In the genomic region with DNA sequence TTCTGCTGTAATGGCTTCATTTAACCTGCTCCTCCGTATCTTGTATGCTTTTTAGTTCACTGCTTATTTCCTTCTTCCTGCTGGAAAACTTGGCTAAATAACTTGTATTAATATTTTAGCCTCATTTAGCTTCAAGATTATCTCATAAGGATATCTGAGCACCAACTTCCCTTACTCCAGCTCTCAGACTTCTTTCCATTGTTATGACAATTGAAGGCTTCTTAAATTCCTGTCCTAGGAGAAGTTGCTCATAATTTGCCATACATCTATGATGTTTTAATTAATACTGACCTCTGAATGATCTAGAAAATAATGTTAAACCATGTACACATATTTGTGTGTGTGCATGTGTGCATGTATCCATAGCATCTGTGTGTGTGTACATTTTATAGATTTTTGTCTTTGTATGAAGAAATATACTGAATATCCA, we compare ENCODE assay signal across 24 cellular contexts.
DNase-seq lines count a peak whose midpoint lies in the region; ATAC-seq, FAIRE-seq and TF ChIP-seq lines count a peak whose summit lies in the region.
"Had no signal": no experiment of that assay in that cellular context is flagged by ENCODE, and none has a peak within 500 bp of the region (broad histone marks: within the 10 kb centered on the region; RNA-seq: fewer than 3 reads in every experiment).

No MANE protein-coding gene starts in this region.

- intact Hi-C loops in PC-3 (cut with micrococcal nuclease) (no loop called here), K562 (cut with micrococcal nuclease) (no loop called here), lower lobe of right lung (cut with DNase I) (no loop called here)

- no peak for FAIRE-seq in K562 (lab: Jason Lieb, UNC)

- ATAC-seq in PC-3 (no peak), K562 (no peak), lower lobe of right lung (no peak)
- ATAC-seq: Right ventricle myocardium inferior had no signal

- TF ChIP-seq RAD21 in K562 (CRISPR knock-in tag; conservative IDR thresholded peaks at IDR 0.05 in 1 of 2, IDR thresholded peaks at IDR 0.05 in 1 of 2): no peak

- H3K4me3 ChIP-seq in PC-3 (ENCODE audit: low read length) (no peak overlapping the region), K562 (no peak overlapping the region), lower lobe of right lung (no peak overlapping the region)
- H3K4me3 ChIP-seq: HAP-1 had no signal

- no peak overlapping the region for H3K4me2 ChIP-seq in PC-3 (ENCODE audit: low read length)
- H3K4me2 ChIP-seq in K562 (ENCODE audit: insufficient read depth, low read length): no peak overlapping the region

- no peaks in the 10 kb centered on the region for H3F3A ChIP-seq in PC-3 (ENCODE audit: low read length, unreplicated experiment)

- TF ChIP-seq CTCF in 22Rv1 (IDR thresholded peaks at IDR 0.05): no peak
- no peak for TF ChIP-seq CTCF in PC-3 (conservative IDR thresholded peaks at IDR 0.05; ENCODE audit: low read depth, low read length)
- TF ChIP-seq CTCF in K562 (IDR thresholded peaks at IDR 0.05 in 2 of 3, conservative IDR thresholded peaks at IDR 0.05 in 1 of 3; ENCODE audit: insufficient read depth in 2 of 3, low read depth in 1 of 3, low read length in 3 of 3): peak in 1 of 3 experiments; percentile 4; a peak in 1 of 6 replicates
- no peak for TF ChIP-seq CTCF in lower lobe of right lung (IDR thresholded peaks at IDR 0.05)

- no peaks in the 10 kb centered on the region for H4K20me1 ChIP-seq in PC-3 (ENCODE audit: low read length)
- H4K20me1 ChIP-seq in K562 (replicated peaks; ENCODE audit: control insufficient read depth, insufficient read depth, low read length): no peaks in the 10 kb centered on the region

- CTCF ChIA-PET in PC-3 (lab: Charles Lee) (no interaction called here), K562 (lab: Yijun Ruan, JAX; ENCODE audit: low intra/inter-chr PET ratio) (no interaction called here)

- no peaks in the 10 kb centered on the region for H3K27me3 Mint-ChIP-seq in T-helper 2 cell treated with Interferon-gamma antibody and Interleukin-4, amounts not matched to agents 5 μg/mL and 100 μg/mL, for 36 hours (ENCODE audit: low read depth)

- H3K36me3 Mint-ChIP-seq in T-helper 2 cell treated with Interferon-gamma antibody and Interleukin-4, amounts not matched to agents 5 μg/mL and 100 μg/mL, for 36 hours (ENCODE audit: low read depth): no peaks in the 10 kb centered on the region
- H3K36me3 Mint-ChIP-seq: CD4-positive, alpha-beta memory T cell; IgD-negative memory B cell had no signal

- H3K4me3 Mint-ChIP-seq in T-helper 2 cell treated with Interferon-gamma antibody and Interleukin-4, amounts not matched to agents 5 μg/mL and 100 μg/mL, for 36 hours: no peak overlapping the region
- H3K4me3 Mint-ChIP-seq: CD4-positive, alpha-beta memory T cell; HFFc6; IgD-negative memory B cell had no signal

- no peaks in the 10 kb centered on the region for H3K4me1 Mint-ChIP-seq in T-helper 2 cell treated with Interferon-gamma antibody and Interleukin-4, amounts not matched to agents 5 μg/mL and 100 μg/mL, for 36 hours (ENCODE audit: low read depth)
- H3K4me1 Mint-ChIP-seq: CD4-positive, alpha-beta memory T cell; IgD-negative memory B cell had no signal

- WGBS in K562 (ENCODE audit: insufficient coverage, low coverage, missing lambda C conversion rate): 0% methylated on average over 1 of the region's 1 CpG

- no peaks in the 10 kb centered on the region for H3K9me2 ChIP-seq in PC-3 (replicated peaks; ENCODE audit: low read length)

- H3K27me3 ChIP-seq in PC-3 (ENCODE audit: low read length): peaks cover 33% of the 10 kb centered on the region
- no peaks in the 10 kb centered on the region for H3K27me3 ChIP-seq in K562 (ENCODE audit: control insufficient read depth in 2 of 2, insufficient read depth in 2 of 2, low read length in 2 of 2)
- peaks cover 26% of the 10 kb centered on the region for H3K27me3 ChIP-seq in lower lobe of right lung (ENCODE audit: low read depth)

- H3K4me1 ChIP-seq in PC-3 (ENCODE audit: insufficient read depth, low read length) (no peaks in the 10 kb centered on the region), K562 (replicated peaks in 1 of 2; ENCODE audit: control insufficient read depth in 2 of 2, insufficient read depth in 2 of 2, low read length in 2 of 2) (no peaks in the 10 kb centered on the region), lower lobe of right lung (no peaks in the 10 kb centered on the region)
- H3K4me1 ChIP-seq: Caco-2, HAP-1 had no signal

- no peaks in the 10 kb centered on the region for H3K9me1 ChIP-seq in K562 (ENCODE audit: control insufficient read depth, insufficient read depth, low read length)

- no peak for TF ChIP-seq EP300 in K562 (IDR thresholded peaks at IDR 0.05; ENCODE audit: low read length)

- H2AFZ ChIP-seq in PC-3 (ENCODE audit: low read length): no peak overlapping the region
- H2AFZ ChIP-seq in K562 (ENCODE audit: low read depth, low read length): no peak overlapping the region

- H3K9me3 Mint-ChIP-seq in T-helper 2 cell treated with Interferon-gamma antibody and Interleukin-4, amounts not matched to agents 5 μg/mL and 100 μg/mL, for 36 hours: peaks cover 64% of the 10 kb centered on the region

- no peak overlapping the region for H3K9ac ChIP-seq in PC-3 (ENCODE audit: low read length)
- no peak overlapping the region for H3K9ac ChIP-seq in K562 (ENCODE audit: insufficient read depth in 1 of 2, low read depth in 2 of 2, low read length in 2 of 2)

- no peak for TF ChIP-seq POLR2A in K562 (conservative IDR thresholded peaks at IDR 0.05)

- POLR2A ChIA-PET in PC-3 (lab: Charles Lee; ENCODE audit: unreplicated experiment): no interaction called here
- POLR2A ChIA-PET in K562 (lab: Yijun Ruan, JAX): no interaction called here

- H3K9me3 ChIP-seq in PC-3 (ENCODE audit: low read length) (no peaks in the 10 kb centered on the region), K562 (replicated peaks; ENCODE audit: control insufficient read depth, insufficient read depth, low read depth, low read length) (no peaks in the 10 kb centered on the region; the same call in 1 of the 2 replicates), lower lobe of right lung (no peaks in the 10 kb centered on the region)

- DNase-seq in Daoy (ENCODE audit: low read depth) (peak; percentile 69), PC-3 (peak; percentile 1), K562 (ENCODE audit: extremely low read depth in 1 of 4, low spot score in 3 of 4) (peak in 1 of 4 experiments; percentile 55), NCI-H187 (lab: John Stamatoyannopoulos, UW) (no peak), lower lobe of right lung (no peak), OCI-M2 (lab: John Stamatoyannopoulos, UW; ENCODE audit: unreplicated experiment) (no peak)
- DNase-seq in T-helper 2 cell treated with Interferon-gamma antibody and Interleukin-4, amounts not matched to agents 5 μg/mL and 100 μg/mL, for 36 hours (ENCODE audit: low spot score): no peak
- DNase-seq: C1 segment of cervical spinal cord; Caco-2; CD4-positive, alpha-beta memory T cell; DMS 273 treated with DMSO at 0.1 percent for 48 hours; DND-41; GOT3; HFFc6; NCI-H1092 treated with DMSO at 0.1 percent for 48 hours; NCI-H1436; NCI-H2029; NCI-H446 treated with DMSO at 0.1 percent for 48 hours; NCI-H526 treated with DMSO at 0.1 percent for 48 hours; T-helper 9 cell had no signal

- no TSS peak for BruUV-seq in PC-3 (replicated peaks; lab: Mats Ljungman, UMichigan)
- BruUV-seq in K562 (replicated peaks; lab: Mats Ljungman, UMichigan): no TSS peak

- H3K27ac ChIP-seq in 22Rv1 (peak overlapping the region; percentile 22), PC-3 (ENCODE audit: low read length) (no peak overlapping the region), K562 (ENCODE audit: extremely low read depth, low read depth, low read length) (no peak overlapping the region), lower lobe of right lung (no peak overlapping the region)

- H3K36me3 ChIP-seq in PC-3 (ENCODE audit: low read depth, low read length) (no peaks in the 10 kb centered on the region), K562 (ENCODE audit: control insufficient read depth, insufficient read depth, low read length) (no peaks in the 10 kb centered on the region), lower lobe of right lung (no peaks in the 10 kb centered on the region)
- H3K36me3 ChIP-seq: HAP-1 had no signal

- in situ Hi-C loops in K562 (cut with MboI): loop anchor here (5.0 to 10.0 kb wide), 3 partner anchors 532 to 755 kb away; no protein-coding TSS in a partner anchor

- no peak overlapping the region for H3K27ac Mint-ChIP-seq in T-helper 2 cell treated with Interferon-gamma antibody and Interleukin-4, amounts not matched to agents 5 μg/mL and 100 μg/mL, for 36 hours
- H3K27ac Mint-ChIP-seq: CD4-positive, alpha-beta memory T cell; HFFc6; IgD-negative memory B cell had no signal

- no peaks in the 10 kb centered on the region for H3K79me2 ChIP-seq in PC-3 (ENCODE audit: low read length)
- no peaks in the 10 kb centered on the region for H3K79me2 ChIP-seq in K562 (ENCODE audit: control insufficient read depth, insufficient read depth, low read length)

TF ChIP-seq in K562, 482 proteins besides CTCF, POLR2A, EP300 and RAD21 (continues in another document):
- TF ChIP-seq ZNF431 (CRISPR knock-in tag; IDR thresholded peaks at IDR 0.05) (no peak), NCOA4 (IDR thresholded peaks at IDR 0.05; ENCODE audit: partially characterized antibody) (peak; percentile 94), ZFP36 (IDR thresholded peaks at IDR 0.05; ENCODE audit: low read depth, low read length, partially characterized antibody) (no peak)
- TF ChIP-seq, protein P1, sequence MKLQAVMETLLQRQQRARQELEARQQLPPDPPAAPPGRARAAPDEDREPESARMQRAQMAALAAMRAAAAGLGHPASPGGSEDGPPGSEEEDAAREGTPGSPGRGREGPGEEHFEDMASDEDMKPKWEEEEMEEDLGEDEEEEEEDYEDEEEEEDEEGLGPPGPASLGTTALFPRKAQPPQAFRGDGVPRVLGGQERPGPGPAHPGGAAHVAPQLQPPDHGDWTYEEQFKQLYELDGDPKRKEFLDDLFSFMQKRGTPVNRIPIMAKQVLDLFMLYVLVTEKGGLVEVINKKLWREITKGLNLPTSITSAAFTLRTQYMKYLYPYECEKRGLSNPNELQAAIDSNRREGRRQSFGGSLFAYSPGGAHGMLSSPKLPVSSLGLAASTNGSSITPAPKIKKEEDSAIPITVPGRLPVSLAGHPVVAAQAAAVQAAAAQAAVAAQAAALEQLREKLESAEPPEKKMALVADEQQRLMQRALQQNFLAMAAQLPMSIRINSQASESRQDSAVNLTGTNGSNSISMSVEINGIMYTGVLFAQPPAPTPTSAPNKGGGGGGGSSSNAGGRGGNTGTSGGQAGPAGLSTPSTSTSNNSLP (IDR thresholded peaks at IDR 0.05; ENCODE audit: borderline replicate concordance, low read depth, low read length): peak; percentile 28; the same call in 1 of the 2 replicates
- TF ChIP-seq, protein P2, sequence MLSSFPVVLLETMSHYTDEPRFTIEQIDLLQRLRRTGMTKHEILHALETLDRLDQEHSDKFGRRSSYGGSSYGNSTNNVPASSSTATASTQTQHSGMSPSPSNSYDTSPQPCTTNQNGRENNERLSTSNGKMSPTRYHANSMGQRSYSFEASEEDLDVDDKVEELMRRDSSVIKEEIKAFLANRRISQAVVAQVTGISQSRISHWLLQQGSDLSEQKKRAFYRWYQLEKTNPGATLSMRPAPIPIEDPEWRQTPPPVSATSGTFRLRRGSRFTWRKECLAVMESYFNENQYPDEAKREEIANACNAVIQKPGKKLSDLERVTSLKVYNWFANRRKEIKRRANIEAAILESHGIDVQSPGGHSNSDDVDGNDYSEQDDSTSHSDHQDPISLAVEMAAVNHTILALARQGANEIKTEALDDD (IDR thresholded peaks at IDR 0.05): 0 out of 2 replicates have a peak, but pooled peaks have one; percentile 1

Comparison
In these comparisons a context has a peak if more than half of its experiments do, and no peak if none do; other contexts are left out.
1. DNase-seq: peak in Daoy (single experiment) and PC-3 (single experiment); none in NCI-H187 (0 of 2), lower lobe of right lung (single experiment), T-helper 2 cell treated with Interferon-gamma antibody and Interleukin-4, amounts not matched to agents 5 μg/mL and 100 μg/mL, for 36 hours (single experiment) and OCI-M2 (single experiment).